Comparison of ENCODE assay signal across 10 cellular contexts in the genomic region with DNA sequence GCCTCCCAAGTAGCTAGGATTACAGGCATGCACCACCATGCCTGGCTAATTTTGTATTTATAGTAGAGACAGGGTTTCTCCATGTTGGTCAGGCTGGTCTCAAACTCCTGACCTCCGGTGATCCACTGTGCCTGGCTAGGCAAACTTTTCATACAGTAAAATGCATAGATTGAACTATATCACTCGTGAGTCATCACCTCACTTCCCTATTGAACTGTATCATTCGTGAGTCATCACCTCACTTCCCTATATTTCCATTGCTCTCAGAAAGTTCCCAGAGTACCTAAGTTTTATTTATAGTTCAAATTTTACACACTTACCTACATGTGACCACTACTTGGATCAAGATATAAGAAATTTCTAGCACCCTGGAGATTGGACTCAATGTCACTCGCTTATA.
A peak's percentile ranks its signal among the peaks of the same experiment; 100 is the strongest.
DNase-seq lines count a peak whose midpoint lies in the region; ATAC-seq and TF ChIP-seq lines count a peak whose summit lies in the region.
"Had no signal": no experiment of that assay in that cellular context is flagged by ENCODE, and none has a peak within 500 bp of the region (broad histone marks: within the 10 kb centered on the region; RNA-seq: fewer than 3 reads in every experiment).

No MANE protein-coding gene starts in this region.

- ATAC-seq in heart right ventricle (no peak), left cardiac atrium (no peak), T-helper 17 cell (no peak), upper lobe of right lung (peak; percentile 64)

- H3K27ac Mint-ChIP-seq in T-helper 17 cell: peak overlapping the region; percentile 96

- H3K36me3 ChIP-seq in heart right ventricle: peaks cover 0 to 63% (median 16%) of the 10 kb centered on the region in 9 donors
- H3K36me3 ChIP-seq in upper lobe of right lung: peaks cover 58% of the 10 kb centered on the region

- H3K4me3 ChIP-seq in heart right ventricle (no peak overlapping the region), fibroblast of villous mesenchyme (ENCODE audit: low read depth, low read length) (no peak overlapping the region), upper lobe of right lung (no peak overlapping the region)
- H3K4me3 ChIP-seq: lung had no signal

- WGBS in heart right ventricle, 2 donors: 80 to 86% methylated on average over 4 of the region's 4 CpGs

- H3K27ac ChIP-seq in heart right ventricle (peak overlapping the region in 9 of 10 donors; percentile 1 to 88 (median 81)), upper lobe of right lung (peak overlapping the region; percentile 14)

- TF ChIP-seq CTCF in heart right ventricle (IDR thresholded peaks at IDR 0.05) (no peak), fibroblast of villous mesenchyme (IDR thresholded peaks at IDR 0.05; ENCODE audit: insufficient read depth, low read depth, low read length) (no peak), upper lobe of right lung (IDR thresholded peaks at IDR 0.05) (no peak)

- H3K4me1 Mint-ChIP-seq in T-helper 17 cell: peaks cover 48% of the 10 kb centered on the region

- H3K27me3 Mint-ChIP-seq in T-helper 17 cell: no peaks in the 10 kb centered on the region

- no peaks in the 10 kb centered on the region for H3K27me3 ChIP-seq in heart right ventricle
- no peaks in the 10 kb centered on the region for H3K27me3 ChIP-seq in upper lobe of right lung

- peaks cover 7 to 94% (median 82%) of the 10 kb centered on the region in 9 donors for H3K4me1 ChIP-seq in heart right ventricle
- peaks cover 38% of the 10 kb centered on the region for H3K4me1 ChIP-seq in upper lobe of right lung

- intact Hi-C loops in heart right ventricle (cut with DNase I) (loop anchor here in 1 of 10 donors (5.0 kb wide), 1 partner anchor 78 kb away; the partner anchor contains the start of gene RAB7A), left cardiac atrium (cut with DNase I) (no loop called here), upper lobe of right lung (cut with DNase I) (no loop called here)

- peaks cover 8% of the 10 kb centered on the region for H3K36me3 Mint-ChIP-seq in T-helper 17 cell (ENCODE audit: low read depth)

- peak overlapping the region; percentile 63 for H3K4me3 Mint-ChIP-seq in T-helper 17 cell

- no peaks in the 10 kb centered on the region for H3K9me3 ChIP-seq in heart right ventricle
- no peaks in the 10 kb centered on the region for H3K9me3 ChIP-seq in T-helper 17 cell (ENCODE audit: control insufficient read depth, low read length, poor library complexity, severe bottlenecking)
- no peaks in the 10 kb centered on the region for H3K9me3 ChIP-seq in upper lobe of right lung

- DNase-seq in heart right ventricle (no peak), left cardiac atrium (no peak), T-helper 17 cell (no peak), fibroblast of villous mesenchyme (ENCODE audit: low read depth) (peak; percentile 49), upper lobe of right lung (no peak), NCI-H2081 (lab: John Stamatoyannopoulos, UW) (no peak), NCI-H1105 treated with DMSO at 0.1 percent for 48 hours (lab: John Stamatoyannopoulos, UW) (no peak), NCI-H128 (lab: John Stamatoyannopoulos, UW; ENCODE audit: unreplicated experiment) (no peak)
- DNase-seq: stimulated activated CD4-positive, alpha-beta T cell treated with anti-CD3 and anti-CD28 coated beads, Interleukin-4, amount 100 ng/mL, for 4 hours had no signal
